In the genomic region with DNA sequence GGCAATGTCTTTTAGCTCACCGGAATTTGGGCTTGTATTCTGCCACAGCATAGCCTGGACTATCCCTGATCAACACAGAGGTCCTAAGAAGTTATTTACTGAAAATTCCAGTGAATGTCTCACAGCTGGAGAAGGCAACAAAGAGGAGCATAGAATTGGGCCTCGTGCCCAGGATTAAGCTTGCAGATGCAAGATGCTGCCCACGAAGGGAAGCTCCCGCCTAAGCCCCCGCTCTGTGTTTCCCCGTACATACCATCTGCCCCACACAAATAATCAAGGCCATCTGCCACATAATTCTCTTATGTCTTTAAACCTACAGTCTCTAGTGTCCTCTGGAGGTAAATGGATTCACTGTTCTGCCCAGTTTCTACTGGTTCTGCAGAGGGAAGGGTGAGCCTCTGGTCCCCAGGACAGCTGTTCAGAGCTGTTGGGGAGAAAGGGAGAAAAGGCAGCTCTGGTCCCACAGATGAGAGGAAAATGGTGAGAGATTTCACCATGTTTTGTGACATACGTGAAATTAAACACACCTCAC, we compare ENCODE assay signal across 24 cellular contexts.
DNase-seq lines count a peak whose midpoint lies in the region; ATAC-seq and TF ChIP-seq lines count a peak whose summit lies in the region.
"Had no signal": no experiment of that assay in that cellular context is flagged by ENCODE, and none has a peak within 500 bp of the region (broad histone marks: within the 10 kb centered on the region; RNA-seq: fewer than 3 reads in every experiment).

No MANE protein-coding gene starts in this region.

- peaks cover 7 to 10% of the 10 kb centered on the region in 2 donors for H3K4me1 Mint-ChIP-seq in stimulated activated naive B cell treated with anti-CD40 and anti-IgM and Interleukin-4, amounts not matched to agents 10 μg/mL and 1 μg/mL and 100 μg/mL, for 72 hours

- no peaks in the 10 kb centered on the region for H3K9me3 Mint-ChIP-seq in stimulated activated naive B cell treated with anti-CD40 and anti-IgM and Interleukin-4, amounts not matched to agents 10 μg/mL and 1 μg/mL and 100 μg/mL, for 72 hours
- H3K9me3 Mint-ChIP-seq: activated CD4-positive, alpha-beta memory T cell treated with anti-CD3 and anti-CD28 coated beads for 36 hours; activated naive CD4-positive, alpha-beta T cell treated with anti-CD3 and anti-CD28 coated beads, Interleukin-2, amount 50 U/mL, for 24 hours; stimulated activated effector memory CD8-positive, alpha-beta T cell treated with anti-CD3 and anti-CD28 coated beads, Interleukin-12 subunit alpha, Interleukin-12 subunit beta, amount 100 ng/mL, for 72 hours; T-helper 1 cell treated with Interleukin-12 subunit alpha and Interleukin-12 subunit beta and Interleukin-4 antibody, amounts not matched to agents 30 μg/mL and 1 μg/mL, for 36 hours had no signal

- H3K27ac Mint-ChIP-seq in stimulated activated naive B cell treated with anti-CD40 and anti-IgM and Interleukin-4, amounts not matched to agents 10 μg/mL and 1 μg/mL and 100 μg/mL, for 72 hours: no peak overlapping the region
- H3K27ac Mint-ChIP-seq: activated CD4-positive, alpha-beta memory T cell treated with anti-CD3 and anti-CD28 coated beads for 36 hours; activated naive CD4-positive, alpha-beta T cell treated with anti-CD3 and anti-CD28 coated beads, Interleukin-2, amount 50 U/mL, for 24 hours; progenitor cell of endocrine pancreas; stimulated activated effector memory CD8-positive, alpha-beta T cell treated with anti-CD3 and anti-CD28 coated beads, Interleukin-12 subunit alpha, Interleukin-12 subunit beta, amount 100 ng/mL, for 72 hours; T-helper 1 cell treated with Interleukin-12 subunit alpha and Interleukin-12 subunit beta and Interleukin-4 antibody, amounts not matched to agents 30 μg/mL and 1 μg/mL, for 36 hours had no signal

- no peak for TF ChIP-seq POLR2A in GM18505 (IDR thresholded peaks at IDR 0.05; ENCODE audit: borderline replicate concordance, extremely low read depth, insufficient read depth, insufficient read length)

- H3K36me3 Mint-ChIP-seq in stimulated activated naive B cell treated with anti-CD40 and anti-IgM and Interleukin-4, amounts not matched to agents 10 μg/mL and 1 μg/mL and 100 μg/mL, for 72 hours: no peaks in the 10 kb centered on the region
- H3K36me3 Mint-ChIP-seq: activated CD4-positive, alpha-beta memory T cell treated with anti-CD3 and anti-CD28 coated beads for 36 hours; activated naive CD4-positive, alpha-beta T cell treated with anti-CD3 and anti-CD28 coated beads, Interleukin-2, amount 50 U/mL, for 24 hours; stimulated activated effector memory CD8-positive, alpha-beta T cell treated with anti-CD3 and anti-CD28 coated beads, Interleukin-12 subunit alpha, Interleukin-12 subunit beta, amount 100 ng/mL, for 72 hours had no signal

- ATAC-seq in GM19467 (IDR thresholded peaks at IDR 0.05; ENCODE audit: unreplicated experiment): no peak
- ATAC-seq in stimulated activated naive B cell treated with anti-CD40 and anti-IgM and Interleukin-4, amounts not matched to agents 10 μg/mL and 1 μg/mL and 100 μg/mL, for 72 hours (replicated peaks): no peak
- ATAC-seq in HG03159 (IDR thresholded peaks at IDR 0.05; ENCODE audit: unreplicated experiment): no peak
- no peak for ATAC-seq in GM18505 (IDR thresholded peaks at IDR 0.05; ENCODE audit: unreplicated experiment)
- ATAC-seq: activated CD4-positive, CD25-positive, alpha-beta regulatory T cell treated with anti-CD3 and anti-CD28 coated beads, Interleukin-2, amount 50 U/mL, for 24 hours; foreskin keratinocyte; right lobe of liver; stimulated activated effector memory CD8-positive, alpha-beta T cell treated with anti-CD3 and anti-CD28 coated beads, Interleukin-12 subunit alpha, Interleukin-12 subunit beta, amount 100 ng/mL, for 72 hours had no signal

- H3K4me3 Mint-ChIP-seq in stimulated activated naive B cell treated with anti-CD40 and anti-IgM and Interleukin-4, amounts not matched to agents 10 μg/mL and 1 μg/mL and 100 μg/mL, for 72 hours: no peak overlapping the region
- H3K4me3 Mint-ChIP-seq: activated CD4-positive, alpha-beta memory T cell treated with anti-CD3 and anti-CD28 coated beads for 36 hours; activated naive CD4-positive, alpha-beta T cell treated with anti-CD3 and anti-CD28 coated beads, Interleukin-2, amount 50 U/mL, for 24 hours; stimulated activated effector memory CD8-positive, alpha-beta T cell treated with anti-CD3 and anti-CD28 coated beads, Interleukin-12 subunit alpha, Interleukin-12 subunit beta, amount 100 ng/mL, for 72 hours; T-helper 1 cell treated with Interleukin-12 subunit alpha and Interleukin-12 subunit beta and Interleukin-4 antibody, amounts not matched to agents 30 μg/mL and 1 μg/mL, for 36 hours had no signal

- DNase-seq in Ammon's horn (ENCODE audit: low spot score) (peak; percentile 54), EH (ENCODE audit: low read depth) (peak; percentile 15), NCI-H69 (lab: John Stamatoyannopoulos, UW) (peak; percentile 89), globus pallidus (ENCODE audit: low spot score) (peak; percentile 29)
- DNase-seq in stimulated activated naive B cell treated with anti-CD40 and anti-IgM and Interleukin-4, amounts not matched to agents 10 μg/mL and 1 μg/mL and 100 μg/mL, for 72 hours: no peak
- DNase-seq: activated CD4-positive, alpha-beta memory T cell treated with anti-CD3 and anti-CD28 coated beads for 36 hours; activated CD8-positive, alpha-beta memory T cell treated with anti-CD3 and anti-CD28 coated beads, Interleukin-2, amount 50 U/mL, for 4 hours; effector CD8-positive, alpha-beta T cell; erythroblast; foreskin keratinocyte; KG1; NCI-H146; NCI-H748 treated with DMSO at 0.1 percent for 48 hours; right lobe of liver; RPMI8226; stimulated activated CD4-positive, alpha-beta T cell treated with anti-CD3 and anti-CD28 coated beads, Interleukin-4, amount 100 ng/mL, for 24 hours had no signal

- no peaks in the 10 kb centered on the region for H3K27me3 Mint-ChIP-seq in stimulated activated naive B cell treated with anti-CD40 and anti-IgM and Interleukin-4, amounts not matched to agents 10 μg/mL and 1 μg/mL and 100 μg/mL, for 72 hours
- H3K27me3 Mint-ChIP-seq: activated CD4-positive, alpha-beta memory T cell treated with anti-CD3 and anti-CD28 coated beads for 36 hours; activated naive CD4-positive, alpha-beta T cell treated with anti-CD3 and anti-CD28 coated beads, Interleukin-2, amount 50 U/mL, for 24 hours had no signal
